ENCODE assay signal across 8 cellular contexts in genomic region chr19:52943134-52943883, GRCh38. TPM values are rescaled to one million over a fixed set of nuclear protein-coding genes. Genes with fewer than 3 reads are reported as not detected.
DNase-seq lines count a peak whose midpoint lies in the region; ATAC-seq and TF ChIP-seq lines count a peak whose summit lies in the region.

No MANE protein-coding gene starts in this region.

- no peaks in the 10 kb centered on the region for H3K36me3 ChIP-seq in adrenal gland (replicated peaks in 1 of 2)
- no peaks in the 10 kb centered on the region for H3K36me3 ChIP-seq in liver (ENCODE audit: control insufficient read depth in 4 of 4, insufficient read depth in 3 of 4, low read depth in 1 of 4, low read length in 3 of 4)
- no peaks in the 10 kb centered on the region for H3K36me3 ChIP-seq in testis (ENCODE audit: low read depth, missing control alignments)

- DNase-seq in activated CD4-positive, alpha-beta T cell treated with anti-CD3 and anti-CD28 coated beads, Interleukin-2, amount 10 ng/mL, durations not matched to agents 24 days and 14 days: no peak
- DNase-seq in activated CD4-positive, alpha-beta T cell treated with anti-CD3 and anti-CD28 coated beads for 4 hours: no peak
- DNase-seq in adrenal gland (no peak), testis (no peak), NCI-H1092 (lab: John Stamatoyannopoulos, UW) (no peak), CD1c-positive myeloid dendritic cell (ENCODE audit: extremely low spot score) (no peak)

- H3K27ac ChIP-seq in adrenal gland (peak overlapping the region in 3 of 5 donors; percentile 75 to 80 (median 75)), liver (ENCODE audit: low read depth in 1 of 2, low read length in 2 of 2) (peak overlapping the region; percentile 42 to 57), testis (peak overlapping the region in 1 of 2 donors; percentile 80)

- H3K4me1 ChIP-seq in adrenal gland (replicated peaks in 1 of 2) (peaks cover 7 to 8% of the 10 kb centered on the region in 2 donors), liver (ENCODE audit: control insufficient read depth in 4 of 4, insufficient read depth in 4 of 4, low read length in 3 of 4) (peaks cover 0 to 2% (median 0%) of the 10 kb centered on the region in 4 donors), testis (no peaks in the 10 kb centered on the region)

- H3K4me1 Mint-ChIP-seq in activated CD4-positive, alpha-beta T cell treated with anti-CD3 and anti-CD28 coated beads, Interleukin-2, amount 10 ng/mL, durations not matched to agents 24 days and 14 days: peaks cover 19% of the 10 kb centered on the region

- TF ChIP-seq POLR2A in adrenal gland (IDR thresholded peaks at IDR 0.05) (no peak), testis (IDR thresholded peaks at IDR 0.05) (no peak)

- H3K27me3 ChIP-seq in adrenal gland (no peaks in the 10 kb centered on the region), liver (ENCODE audit: control insufficient read depth in 4 of 4, insufficient read depth in 4 of 4, low read length in 3 of 4) (no peaks in the 10 kb centered on the region), testis (no peaks in the 10 kb centered on the region)

- ATAC-seq in HG02571 (IDR thresholded peaks at IDR 0.05; ENCODE audit: unreplicated experiment): no peak

- H3K27ac Mint-ChIP-seq in activated CD4-positive, alpha-beta T cell treated with anti-CD3 and anti-CD28 coated beads, Interleukin-2, amount 10 ng/mL, durations not matched to agents 24 days and 14 days: no peak overlapping the region

- H3K4me3 ChIP-seq in adrenal gland: peak overlapping the region in 2 of 4 donors; percentile 81 to 88
- peak overlapping the region in 2 of 3 donors; percentile 46 to 78 for H3K4me3 ChIP-seq in liver (ENCODE audit: low read depth in 1 of 3, low read length in 3 of 3)
- peak overlapping the region; percentile 64 to 75 for H3K4me3 ChIP-seq in testis

- no peaks in the 10 kb centered on the region for H3K9me3 Mint-ChIP-seq in activated CD4-positive, alpha-beta T cell treated with anti-CD3 and anti-CD28 coated beads, Interleukin-2, amount 10 ng/mL, durations not matched to agents 24 days and 14 days

- intact Hi-C loops in activated CD4-positive, alpha-beta T cell treated with anti-CD3 and anti-CD28 coated beads, Interleukin-2, amount 10 ng/mL, durations not matched to agents 24 days and 14 days (cut with micrococcal nuclease): loop anchor here (2.0 to 10.0 kb wide), 4 partner anchors 21 to 251 kb away; partner anchors contain the start of genes ZNF160, ZNF611, ZNF665 and ZNF888
- intact Hi-C loops in adrenal gland (cut with DNase I) (no loop called here), testis (cut with DNase I; ENCODE audit: low total_unique reads) (no loop called here)

- TF ChIP-seq RAD21 in liver (IDR thresholded peaks at IDR 0.05): no peak

- peak overlapping the region; percentile 90 for H3K4me3 Mint-ChIP-seq in activated CD4-positive, alpha-beta T cell treated with anti-CD3 and anti-CD28 coated beads, Interleukin-2, amount 10 ng/mL, durations not matched to agents 24 days and 14 days

- peaks cover 17% of the 10 kb centered on the region for H3K36me3 Mint-ChIP-seq in activated CD4-positive, alpha-beta T cell treated with anti-CD3 and anti-CD28 coated beads, Interleukin-2, amount 10 ng/mL, durations not matched to agents 24 days and 14 days (ENCODE audit: low read depth)

- no peaks in the 10 kb centered on the region for H3K27me3 Mint-ChIP-seq in activated CD4-positive, alpha-beta T cell treated with anti-CD3 and anti-CD28 coated beads, Interleukin-2, amount 10 ng/mL, durations not matched to agents 24 days and 14 days

- no peak for TF ChIP-seq CTCF in adrenal gland (IDR thresholded peaks at IDR 0.05)
- no peak for TF ChIP-seq CTCF in liver (IDR thresholded peaks at IDR 0.05; ENCODE audit: low read depth, low read length, missing input control)
- TF ChIP-seq CTCF in testis (IDR thresholded peaks at IDR 0.05): no peak

- H3K9ac ChIP-seq in liver (ENCODE audit: low read depth in 1 of 2, low read length in 2 of 2): no peak overlapping the region

- H3K9me3 ChIP-seq in adrenal gland (replicated peaks in 1 of 3) (peaks cover 1 to 17% (median 3%) of the 10 kb centered on the region in 3 donors), liver (ENCODE audit: control insufficient read depth in 4 of 4, low read length in 3 of 4) (peaks cover 5 to 32% (median 13%) of the 10 kb centered on the region in 4 donors), testis (no peaks in the 10 kb centered on the region)

- WGBS in adrenal gland, 4 donors: 60 to 68% (median 65%) methylated on average over 29 of the region's 29 CpGs
- WGBS in liver: 72% methylated on average over 29 of the region's 29 CpGs
- WGBS in testis, 2 donors: 44 to 56% methylated on average over 29 of the region's 29 CpGs

TF ChIP-seq in liver, 16 proteins besides CTCF, POLR2A, EP300 and RAD21:
- TF ChIP-seq NR2F2 (IDR thresholded peaks at IDR 0.05) (no peak), HNF4A (conservative IDR thresholded peaks at IDR 0.05) (no peak), FOXA2 (IDR thresholded peaks at IDR 0.05) (no peak), ATF3 (IDR thresholded peaks at IDR 0.05) (no peak), EGR1 (IDR thresholded peaks at IDR 0.05; ENCODE audit: low read depth in 2 of 2) (no peak)
TF ChIP-seq in liver: peak in this region for 0.

RNA-seq across cellular contexts. Expression of gene ZNF816, which starts 19.4 kb away (rescaled TPM):
- total RNA-seq in activated CD4-positive, alpha-beta T cell treated with anti-CD3 and anti-CD28 coated beads, Interleukin-2, amount 10 ng/mL, durations not matched to agents 24 days and 14 days: 8.9 TPM in 2 replicates
- total RNA-seq in adrenal gland: 10 to 100 TPM in 5 of 8 donors, 1 to 10 TPM in 3; 4.2 to 29.3 (median 12.6) TPM
- 10 to 100 TPM in 1 of 3 donors, 1 to 10 TPM in 2; 2.3 to 13.1 (median 4.3) TPM for polyA plus RNA-seq in adrenal gland
- total RNA-seq in liver: 1 to 10 TPM; 2.1 to 6.5 TPM
- 1 to 10 TPM in 1 of 2 donors, under 1 TPM in 1; 0.93 to 1.3 TPM for polyA plus RNA-seq in liver
- 10 to 100 TPM in 1 of 2 donors, 1 to 10 TPM in 1; 6.9 to 14.9 TPM for total RNA-seq in testis
- polyA plus RNA-seq in testis (ENCODE audit: insufficient read depth, low read depth, low replicate concordance): 3.1 TPM

RNA-seq across cellular contexts. Expression of gene ZNF888, which starts 20.1 kb away (rescaled TPM):
- 4.4 and 6.5 TPM in 2 replicates for total RNA-seq in activated CD4-positive, alpha-beta T cell treated with anti-CD3 and anti-CD28 coated beads, Interleukin-2, amount 10 ng/mL, durations not matched to agents 24 days and 14 days
- total RNA-seq in adrenal gland (1 to 10 TPM; 2.2 to 9.0 (median 4.8) TPM), liver (1 to 10 TPM; 1.2 to 9.0 TPM), testis (1 to 10 TPM; 2.3 to 3.2 TPM)
- polyA plus RNA-seq in adrenal gland (1 to 10 TPM; 2.6 to 4.7 (median 4.0) TPM), liver (under 1 TPM; 0.11 to 0.25 TPM), testis (ENCODE audit: insufficient read depth, low read depth, low replicate concordance) (2.2 TPM)

RNA-seq across cellular contexts. Expression of gene ZNF320, which starts 45.9 kb away (rescaled TPM):
- total RNA-seq in activated CD4-positive, alpha-beta T cell treated with anti-CD3 and anti-CD28 coated beads, Interleukin-2, amount 10 ng/mL, durations not matched to agents 24 days and 14 days: 8.0 and 17.8 TPM in 2 replicates
- total RNA-seq in adrenal gland (10 to 100 TPM in 5 of 8 donors, 1 to 10 TPM in 3; 6.5 to 21.3 (median 12.5) TPM), liver (1 to 10 TPM; 2.0 to 4.6 TPM), testis (10 to 100 TPM; 21.3 to 21.6 TPM)
- polyA plus RNA-seq in adrenal gland (10 to 100 TPM in 1 of 3 donors, 1 to 10 TPM in 2; 4.0 to 11.6 (median 8.1) TPM), liver (1 to 10 TPM in 1 of 2 donors, under 1 TPM in 1; 0.65 to 1.6 TPM), testis (ENCODE audit: insufficient read depth, low read depth, low replicate concordance) (8.2 TPM)
